In the genomic region with DNA sequence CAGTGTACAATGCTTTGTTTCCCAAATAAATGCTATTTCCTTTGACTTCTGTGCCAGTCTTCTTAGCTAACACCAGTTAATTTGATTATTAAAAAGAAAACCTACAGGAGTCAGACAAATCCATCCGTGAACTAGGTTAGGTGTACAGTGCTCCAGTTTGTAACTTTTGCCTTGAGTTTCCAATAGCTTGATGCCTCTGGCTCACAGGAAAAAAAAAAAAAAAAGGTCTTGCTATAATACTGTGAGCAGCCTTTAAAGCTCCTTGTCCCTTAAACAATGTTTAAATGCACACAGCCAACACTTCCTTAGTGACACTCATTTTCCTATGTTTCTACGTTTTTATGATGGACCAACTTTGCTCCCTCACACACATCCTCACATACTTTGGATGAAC, we compare ENCODE assay signal across 25 cellular contexts.
A peak's percentile ranks its signal among the peaks of the same experiment; 100 is the strongest.
DNase-seq lines count a peak whose midpoint lies in the region; ATAC-seq and TF ChIP-seq lines count a peak whose summit lies in the region.
"Had no signal": no experiment of that assay in that cellular context is flagged by ENCODE, and none has a peak within 500 bp of the region (broad histone marks: within the 10 kb centered on the region; RNA-seq: fewer than 3 reads in every experiment).

No MANE protein-coding gene starts in this region.

- H2AFZ ChIP-seq in GM23338 = peak overlapping the region; percentile 19; the same call in 1 of the 2 replicates

- H3K36me3 Mint-ChIP-seq in GM23338 (ENCODE audit: low read depth) = no peaks in the 10 kb centered on the region
- no peaks in the 10 kb centered on the region for H3K36me3 Mint-ChIP-seq in stimulated activated memory B cell treated with anti-CD40 and anti-IgM and Interleukin-4, amounts not matched to agents 10 μg/mL and 1 μg/mL and 100 μg/mL, for 72 hours
- H3K36me3 Mint-ChIP-seq: type B pancreatic cell had no signal

- H3F3A ChIP-seq in GM23338 (replicated peaks; ENCODE audit: low read depth) = no peaks in the 10 kb centered on the region

- peaks cover 15% of the 10 kb centered on the region for H3K4me1 ChIP-seq in GM23338 (ENCODE audit: insufficient read depth)
- H3K4me1 ChIP-seq in muscle layer of duodenum (ENCODE audit: control insufficient read depth in 1 of 2, insufficient read depth in 2 of 2, low read length in 2 of 2) = peaks cover 0 to 5% of the 10 kb centered on the region in 2 donors
- H3K4me1 ChIP-seq: BLaER1, pancreas, right atrium auricular region had no signal

- no peaks in the 10 kb centered on the region for H3K9me2 ChIP-seq in GM23338 (ENCODE audit: insufficient read depth)

- no peak for DNase-seq in GM23338 (ENCODE audit: low spot score)
- no peak for DNase-seq in activated naive CD4-positive, alpha-beta T cell (lab: John Stamatoyannopoulos, UW)
- DNase-seq in H7 = no peak
- DNase-seq: activated B cell treated with CpG ODN at 0.5 μM for 24 hours; activated CD4-positive, alpha-beta T cell treated with anti-CD3 and anti-CD28 coated beads, Interleukin-2, amount 50 U/mL, for 4 hours; activated CD8-positive, alpha-beta memory T cell treated with anti-CD3 and anti-CD28 coated beads, Interleukin-2, amount 50 U/mL, for 4 hours; activated naive CD4-positive, alpha-beta T cell treated with anti-CD3 and anti-CD28 coated beads, Interleukin-2, amount 50 U/mL, for 16 hours; DMS153; islet precursor cell; NCI-H1092; NCI-H187; pancreas; SIG-M5 had no signal

- H3K9me3 Mint-ChIP-seq in GM23338 = no peaks in the 10 kb centered on the region
- no peaks in the 10 kb centered on the region for H3K9me3 Mint-ChIP-seq in stimulated activated memory B cell treated with anti-CD40 and anti-IgM and Interleukin-4, amounts not matched to agents 10 μg/mL and 1 μg/mL and 100 μg/mL, for 72 hours
- H3K9me3 Mint-ChIP-seq: activated B cell treated with CpG ODN at 0.5 μM for 24 hours; activated T-helper 1 cell treated with anti-CD3 and anti-CD28 coated beads, Interleukin-12 subunit alpha, Interleukin-12 subunit beta, Interleukin-2, Interleukin-4 antibody, amounts not matched to agents 30 ng/mL and 10 ng/mL and 1 ng/mL, durations not matched to agents 14 hours and 24 hours and 36 hours; nephron; type B pancreatic cell had no signal

- no peak for TF ChIP-seq CTCF in GM23338 (conservative IDR thresholded peaks at IDR 0.05; ENCODE audit: low read depth in 2 of 2)

- no peak overlapping the region for H3K27ac Mint-ChIP-seq in GM23338
- H3K27ac Mint-ChIP-seq in stimulated activated memory B cell treated with anti-CD40 and anti-IgM and Interleukin-4, amounts not matched to agents 10 μg/mL and 1 μg/mL and 100 μg/mL, for 72 hours = peak overlapping the region; percentile 84
- H3K27ac Mint-ChIP-seq: activated B cell treated with CpG ODN at 0.5 μM for 24 hours; activated T-helper 1 cell treated with anti-CD3 and anti-CD28 coated beads, Interleukin-12 subunit alpha, Interleukin-12 subunit beta, Interleukin-2, Interleukin-4 antibody, amounts not matched to agents 30 ng/mL and 10 ng/mL and 1 ng/mL, durations not matched to agents 14 hours and 24 hours and 36 hours; nephron; type B pancreatic cell had no signal

- no peaks in the 10 kb centered on the region for H3K36me3 ChIP-seq in GM23338 (ENCODE audit: insufficient read depth)
- H3K36me3 ChIP-seq in muscle layer of duodenum (ENCODE audit: control insufficient read depth in 1 of 2, insufficient read depth in 2 of 2, low read length in 2 of 2) = no peaks in the 10 kb centered on the region
- no peaks in the 10 kb centered on the region for H3K36me3 ChIP-seq in H7 (replicated peaks; ENCODE audit: control insufficient read depth, insufficient read depth, low read length)
- H3K36me3 ChIP-seq: ascending aorta, BLaER1, pancreas, right atrium auricular region had no signal

- H3K4me3 ChIP-seq in GM23338 (no peak overlapping the region), muscle layer of duodenum (ENCODE audit: low read depth in 1 of 2, low read length in 2 of 2) (no peak overlapping the region), H7 (ENCODE audit: insufficient read depth, low read depth, low read length) (no peak overlapping the region)
- H3K4me3 ChIP-seq: ascending aorta, BLaER1, pancreas, right atrium auricular region had no signal

- H3K4me1 Mint-ChIP-seq in GM23338 = peaks cover 17% of the 10 kb centered on the region; the same call in 2 of the 3 replicates
- H3K4me1 Mint-ChIP-seq in stimulated activated memory B cell treated with anti-CD40 and anti-IgM and Interleukin-4, amounts not matched to agents 10 μg/mL and 1 μg/mL and 100 μg/mL, for 72 hours = peaks cover 39% of the 10 kb centered on the region

- H3K4me3 Mint-ChIP-seq in GM23338 = no peak overlapping the region
- no peak overlapping the region for H3K4me3 Mint-ChIP-seq in stimulated activated memory B cell treated with anti-CD40 and anti-IgM and Interleukin-4, amounts not matched to agents 10 μg/mL and 1 μg/mL and 100 μg/mL, for 72 hours
- H3K4me3 Mint-ChIP-seq: activated B cell treated with CpG ODN at 0.5 μM for 24 hours; activated T-helper 1 cell treated with anti-CD3 and anti-CD28 coated beads, Interleukin-12 subunit alpha, Interleukin-12 subunit beta, Interleukin-2, Interleukin-4 antibody, amounts not matched to agents 30 ng/mL and 10 ng/mL and 1 ng/mL, durations not matched to agents 14 hours and 24 hours and 36 hours; nephron; type B pancreatic cell had no signal

- no peak overlapping the region for H3K4me2 ChIP-seq in GM23338
- H3K4me2 ChIP-seq: BLaER1 had no signal

- no peak overlapping the region for H3K27ac ChIP-seq in GM23338 (ENCODE audit: low read depth)
- peak overlapping the region; percentile 10 for H3K27ac ChIP-seq in muscle layer of duodenum (ENCODE audit: low read length)
- H3K27ac ChIP-seq: BLaER1, pancreas had no signal

- ATAC-seq in GM23338 = no peak
- ATAC-seq in SK-N-SH treated with all-trans-retinoic acid at 6 μM for 48 hours = peak; percentile 82
- no peak for ATAC-seq in stimulated activated memory B cell treated with anti-CD40 and anti-IgM and Interleukin-4, amounts not matched to agents 10 μg/mL and 1 μg/mL and 100 μg/mL, for 72 hours
- ATAC-seq in GM18858 (IDR thresholded peaks at IDR 0.05; ENCODE audit: unreplicated experiment) = no peak
- ATAC-seq in GM18907 (IDR thresholded peaks at IDR 0.05; ENCODE audit: unreplicated experiment) = no peak
- ATAC-seq: Panc1 had no signal

- H3K9me3 ChIP-seq in muscle layer of duodenum (ENCODE audit: control insufficient read depth in 1 of 2, low read length in 2 of 2) = no peaks in the 10 kb centered on the region
- H3K9me3 ChIP-seq: ascending aorta, BLaER1, pancreas, right atrium auricular region had no signal

- H3K27me3 ChIP-seq in GM23338 (ENCODE audit: insufficient read depth) (no peaks in the 10 kb centered on the region), muscle layer of duodenum (ENCODE audit: low read depth, low read length) (no peaks in the 10 kb centered on the region), H7 (ENCODE audit: control insufficient read depth, insufficient read depth, low read length) (no peaks in the 10 kb centered on the region)
- H3K27me3 ChIP-seq: ascending aorta, BLaER1, right atrium auricular region had no signal

- no peaks in the 10 kb centered on the region for H3K79me2 ChIP-seq in GM23338 (replicated peaks; ENCODE audit: insufficient read depth)

- H3K27me3 Mint-ChIP-seq in GM23338 (ENCODE audit: insufficient read depth, low read depth, poor library complexity) = no peaks in the 10 kb centered on the region
- H3K27me3 Mint-ChIP-seq in stimulated activated memory B cell treated with anti-CD40 and anti-IgM and Interleukin-4, amounts not matched to agents 10 μg/mL and 1 μg/mL and 100 μg/mL, for 72 hours = no peaks in the 10 kb centered on the region
- H3K27me3 Mint-ChIP-seq: activated B cell treated with CpG ODN at 0.5 μM for 24 hours, type B pancreatic cell had no signal

- no peaks in the 10 kb centered on the region for H4K20me1 ChIP-seq in GM23338 (replicated peaks; ENCODE audit: insufficient read depth)
- H4K20me1 ChIP-seq: BLaER1 had no signal

TF ChIP-seq in GM23338, 12 proteins besides CTCF, POLR2A, EP300 and RAD21:
- TF ChIP-seq, protein P1, sequence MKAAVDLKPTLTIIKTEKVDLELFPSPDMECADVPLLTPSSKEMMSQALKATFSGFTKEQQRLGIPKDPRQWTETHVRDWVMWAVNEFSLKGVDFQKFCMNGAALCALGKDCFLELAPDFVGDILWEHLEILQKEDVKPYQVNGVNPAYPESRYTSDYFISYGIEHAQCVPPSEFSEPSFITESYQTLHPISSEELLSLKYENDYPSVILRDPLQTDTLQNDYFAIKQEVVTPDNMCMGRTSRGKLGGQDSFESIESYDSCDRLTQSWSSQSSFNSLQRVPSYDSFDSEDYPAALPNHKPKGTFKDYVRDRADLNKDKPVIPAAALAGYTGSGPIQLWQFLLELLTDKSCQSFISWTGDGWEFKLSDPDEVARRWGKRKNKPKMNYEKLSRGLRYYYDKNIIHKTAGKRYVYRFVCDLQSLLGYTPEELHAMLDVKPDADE (IDR thresholded peaks at IDR 0.05) = no peak
- TF ChIP-seq ZNF114 (CRISPR knock-in tag; IDR thresholded peaks at IDR 0.05) = no peak
TF ChIP-seq in GM23338: peak in this region for 0.

TF ChIP-seq in SK-N-SH treated with all-trans-retinoic acid at 6 μM for 48 hours, 23 proteins besides CTCF, POLR2A, EP300 and RAD21:
- TF ChIP-seq, protein P2, sequence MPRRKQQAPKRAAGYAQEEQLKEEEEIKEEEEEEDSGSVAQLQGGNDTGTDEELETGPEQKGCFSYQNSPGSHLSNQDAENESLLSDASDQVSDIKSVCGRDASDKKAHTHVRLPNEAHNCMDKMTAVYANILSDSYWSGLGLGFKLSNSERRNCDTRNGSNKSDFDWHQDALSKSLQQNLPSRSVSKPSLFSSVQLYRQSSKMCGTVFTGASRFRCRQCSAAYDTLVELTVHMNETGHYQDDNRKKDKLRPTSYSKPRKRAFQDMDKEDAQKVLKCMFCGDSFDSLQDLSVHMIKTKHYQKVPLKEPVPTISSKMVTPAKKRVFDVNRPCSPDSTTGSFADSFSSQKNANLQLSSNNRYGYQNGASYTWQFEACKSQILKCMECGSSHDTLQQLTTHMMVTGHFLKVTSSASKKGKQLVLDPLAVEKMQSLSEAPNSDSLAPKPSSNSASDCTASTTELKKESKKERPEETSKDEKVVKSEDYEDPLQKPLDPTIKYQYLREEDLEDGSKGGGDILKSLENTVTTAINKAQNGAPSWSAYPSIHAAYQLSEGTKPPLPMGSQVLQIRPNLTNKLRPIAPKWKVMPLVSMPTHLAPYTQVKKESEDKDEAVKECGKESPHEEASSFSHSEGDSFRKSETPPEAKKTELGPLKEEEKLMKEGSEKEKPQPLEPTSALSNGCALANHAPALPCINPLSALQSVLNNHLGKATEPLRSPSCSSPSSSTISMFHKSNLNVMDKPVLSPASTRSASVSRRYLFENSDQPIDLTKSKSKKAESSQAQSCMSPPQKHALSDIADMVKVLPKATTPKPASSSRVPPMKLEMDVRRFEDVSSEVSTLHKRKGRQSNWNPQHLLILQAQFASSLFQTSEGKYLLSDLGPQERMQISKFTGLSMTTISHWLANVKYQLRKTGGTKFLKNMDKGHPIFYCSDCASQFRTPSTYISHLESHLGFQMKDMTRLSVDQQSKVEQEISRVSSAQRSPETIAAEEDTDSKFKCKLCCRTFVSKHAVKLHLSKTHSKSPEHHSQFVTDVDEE (CRISPR knock-in tag; IDR thresholded peaks at IDR 0.05) = no peak
- TF ChIP-seq CSDC2 (CRISPR knock-in tag; IDR thresholded peaks at IDR 0.05) (no peak), ZNF8 (CRISPR knock-in tag; IDR thresholded peaks at IDR 0.05) (no peak)
